8 cellular contexts compared by ENCODE assay signal in the genomic region with DNA sequence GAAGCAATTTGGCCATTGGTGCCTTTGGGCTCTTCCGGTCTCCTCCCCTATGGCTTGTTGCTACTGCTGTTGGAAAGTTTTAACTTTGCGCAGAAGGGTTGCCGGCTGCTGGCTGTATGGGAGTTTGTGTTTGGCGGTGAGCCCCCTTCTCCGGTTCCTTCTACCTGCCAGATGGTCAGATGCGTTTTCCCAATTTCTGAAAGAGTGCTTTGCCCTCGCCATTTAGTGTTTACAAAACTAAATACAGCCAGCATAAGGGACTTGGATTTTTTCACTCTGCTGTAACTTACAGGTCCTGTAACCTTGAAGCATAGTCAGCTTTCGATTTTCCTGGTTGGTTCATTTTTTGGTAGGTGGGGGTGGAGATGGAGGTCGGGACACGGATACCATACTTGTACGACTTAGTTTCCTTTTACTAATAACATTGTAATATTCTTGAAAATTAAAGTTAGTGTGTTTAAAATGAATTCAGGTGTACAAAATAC. TPM values are rescaled to one million over a fixed set of nuclear protein-coding genes. Genes with fewer than 3 reads are reported as not detected.
DNase-seq lines count a peak whose midpoint lies in the region; ATAC-seq and TF ChIP-seq lines count a peak whose summit lies in the region.

No MANE protein-coding gene starts in this region.

- intact Hi-C loops in left ventricle myocardium superior (cut with micrococcal nuclease) (no loop called here), sciatic nerve (cut with DNase I) (no loop called here)

- H3K27ac Mint-ChIP-seq in activated naive CD4-positive, alpha-beta T cell treated with anti-CD3 and anti-CD28 coated beads, Interleukin-2, amount 50 U/mL, for 72 hours: peak overlapping the region; percentile 99 to 100

- ATAC-seq in GM21528 (IDR thresholded peaks at IDR 0.05; ENCODE audit: low FRiP score, unreplicated experiment) (peak; percentile 47), left ventricle myocardium superior (peak; percentile 71), sciatic nerve (peak; percentile 73)
- peak in 1 of 2 donors; percentile 69 for ATAC-seq in activated naive CD4-positive, alpha-beta T cell treated with anti-CD3 and anti-CD28 coated beads, Interleukin-2, amount 50 U/mL, for 72 hours

- DNase-seq in GM10266 (ENCODE audit: extremely low spot score): peak; percentile 66
- peak in 44 of 76 experiments; percentile 37 to 78 (median 58) for DNase-seq in HUDEP-2 (lab: John Stamatoyannopoulos, UW; ENCODE audit: unreplicated experiment in 76 of 76)
- no peak for DNase-seq in activated naive CD4-positive, alpha-beta T cell treated with anti-CD3 and anti-CD28 coated beads, Interleukin-2, amount 50 U/mL, for 72 hours (ENCODE audit: low spot score in 2 of 2)
- DNase-seq in left ventricle myocardium superior: no peak
- no peak for DNase-seq in sciatic nerve (ENCODE audit: low spot score)
- no peak for DNase-seq in GDM1 (lab: John Stamatoyannopoulos, UW)
- no peak for DNase-seq in stimulated activated naive CD4-positive, alpha-beta T cell treated with Interleukin-2 at 50 U/mL for 16 hours (lab: John Stamatoyannopoulos, UW)

- TF ChIP-seq CTCF in GM10266 (IDR thresholded peaks at IDR 0.05; ENCODE audit: control insufficient read depth, insufficient read depth, low read depth, missing control alignments): no peak

- H3K36me3 Mint-ChIP-seq in activated naive CD4-positive, alpha-beta T cell treated with anti-CD3 and anti-CD28 coated beads, Interleukin-2, amount 50 U/mL, for 72 hours: peaks cover 7 to 9% of the 10 kb centered on the region in 2 donors

- H3K9me3 Mint-ChIP-seq in activated naive CD4-positive, alpha-beta T cell treated with anti-CD3 and anti-CD28 coated beads, Interleukin-2, amount 50 U/mL, for 72 hours: no peaks in the 10 kb centered on the region

RNA-seq across cellular contexts. Expression of gene COQ10B, which starts 0.6 kb away (rescaled TPM):
- 10 to 100 TPM; 12.6 to 48.6 TPM for total RNA-seq in activated naive CD4-positive, alpha-beta T cell treated with anti-CD3 and anti-CD28 coated beads, Interleukin-2, amount 50 U/mL, for 72 hours
- total RNA-seq in left ventricle myocardium superior: 25.6 TPM
- total RNA-seq in sciatic nerve: 19.1 TPM

RNA-seq across cellular contexts. Expression of gene SF3B1, which starts 19.1 kb away (rescaled TPM):
- 100 to 1,000 TPM; 266 to 292 TPM for total RNA-seq in activated naive CD4-positive, alpha-beta T cell treated with anti-CD3 and anti-CD28 coated beads, Interleukin-2, amount 50 U/mL, for 72 hours
- total RNA-seq in left ventricle myocardium superior (132 TPM), sciatic nerve (330 TPM)

RNA-seq across cellular contexts. Expression of gene HSPD1, which starts 45.7 kb away (rescaled TPM):
- total RNA-seq in activated naive CD4-positive, alpha-beta T cell treated with anti-CD3 and anti-CD28 coated beads, Interleukin-2, amount 50 U/mL, for 72 hours: 100 to 1,000 TPM; 646 to 811 TPM
- 152 TPM for total RNA-seq in left ventricle myocardium superior
- 136 TPM for total RNA-seq in sciatic nerve

RNA-seq across cellular contexts. Expression of gene HSPE1, which starts 46.2 kb away (rescaled TPM):
- total RNA-seq in activated naive CD4-positive, alpha-beta T cell treated with anti-CD3 and anti-CD28 coated beads, Interleukin-2, amount 50 U/mL, for 72 hours: 100 to 1,000 TPM; 264 to 275 TPM
- 118 TPM for total RNA-seq in left ventricle myocardium superior
- total RNA-seq in sciatic nerve: 60.4 TPM

Comparison
In these comparisons a context has a peak if more than half of its experiments do, and no peak if none do; other contexts are left out.
1. DNase-seq: peak in GM10266 (single experiment) and HUDEP-2 (44 of 76); none in activated naive CD4-positive, alpha-beta T cell treated with anti-CD3 and anti-CD28 coated beads, Interleukin-2, amount 50 U/mL, for 72 hours (0 of 2), left ventricle myocardium superior (single experiment), sciatic nerve (single experiment), GDM1 (single experiment) and stimulated activated naive CD4-positive, alpha-beta T cell treated with Interleukin-2 at 50 U/mL for 16 hours (single experiment).